Comparison of ENCODE assay signal across 8 cellular contexts in genomic region chr17:55264273-55264639, GRCh38. TPM values are rescaled to one million over a fixed set of nuclear protein-coding genes. Genes with fewer than 3 reads are reported as not detected.
DNase-seq lines count a peak whose midpoint lies in the region; ATAC-seq and TF ChIP-seq lines count a peak whose summit lies in the region.

No MANE protein-coding gene starts in this region.

- no peak for TF ChIP-seq POLR2A in body of pancreas (IDR thresholded peaks at IDR 0.05)

- no peak overlapping the region for H3K27ac Mint-ChIP-seq in CD4-positive, alpha-beta T cell

- peaks cover 65% of the 10 kb centered on the region for H3K27me3 Mint-ChIP-seq in CD4-positive, alpha-beta T cell

- POLR2A ChIA-PET in CD4-positive, alpha-beta T cell (lab: Charles Lee) = interaction anchor here (1.2 to 5.1 kb wide), 3 partner anchors 16 to 27 kb away, joined by 3 to 57 read pairs (median 4); no protein-coding TSS in a partner anchor

- peaks cover 52% of the 10 kb centered on the region for H3K27me3 ChIP-seq in CD4-positive, alpha-beta T cell (ENCODE audit: control insufficient read depth, insufficient read depth, low read length)
- H3K27me3 ChIP-seq in body of pancreas (no peaks in the 10 kb centered on the region), muscle layer of duodenum (ENCODE audit: low read depth, low read length) (peaks cover 10% of the 10 kb centered on the region)

- H3K4me1 Mint-ChIP-seq in CD4-positive, alpha-beta T cell (ENCODE audit: low read depth) = peaks cover 24% of the 10 kb centered on the region

- no peak overlapping the region for H3K27ac ChIP-seq in CD4-positive, alpha-beta T cell (ENCODE audit: low read depth, low read length)
- H3K27ac ChIP-seq in body of pancreas (peak overlapping the region in 1 of 4 donors; percentile 10), muscle layer of duodenum (ENCODE audit: low read length) (no peak overlapping the region)

- intact Hi-C loops in CD4-positive, alpha-beta T cell (cut with DNase I, micrococcal nuclease) = loop anchor here (1.0 to 10.0 kb wide), 4 partner anchors 25 to 299 kb away; partner anchors contain the start of genes COX11 (in 1 of the 2) and STXBP4 (in 1 of the 2)
- intact Hi-C loops in body of pancreas (cut with DNase I) = no loop called here

- no peaks in the 10 kb centered on the region for H3K9me3 ChIP-seq in CD4-positive, alpha-beta T cell (ENCODE audit: control insufficient read depth, low read length)
- H3K9me3 ChIP-seq in body of pancreas (no peaks in the 10 kb centered on the region), muscle layer of duodenum (ENCODE audit: control insufficient read depth in 1 of 2, low read length in 2 of 2) (no peaks in the 10 kb centered on the region)

- peak; percentile 7 for ATAC-seq in CD4-positive, alpha-beta T cell (ENCODE audit: poor library complexity)
- ATAC-seq in HG03439 (IDR thresholded peaks at IDR 0.05; ENCODE audit: unreplicated experiment) = peak; percentile 4
- ATAC-seq in body of pancreas = peak; percentile 16
- ATAC-seq in HG02763 (IDR thresholded peaks at IDR 0.05; ENCODE audit: unreplicated experiment) = no peak
- no peak for ATAC-seq in GM21576 (IDR thresholded peaks at IDR 0.05; ENCODE audit: unreplicated experiment)

- CTCF ChIA-PET in CD4-positive, alpha-beta T cell (lab: Charles Lee) = interaction anchor here (0.6 to 1.2 kb wide), 5 partner anchors 11 to 101 kb away, joined by 3 to 5 read pairs (median 4); no protein-coding TSS in a partner anchor

- H3K36me3 ChIP-seq in body of pancreas (replicated peaks in 1 of 2; ENCODE audit: insufficient read depth in 1 of 2, low read depth in 2 of 2) (no peaks in the 10 kb centered on the region), muscle layer of duodenum (ENCODE audit: control insufficient read depth in 1 of 2, insufficient read depth in 2 of 2, low read length in 2 of 2) (no peaks in the 10 kb centered on the region)

- H3K9me3 Mint-ChIP-seq in CD4-positive, alpha-beta T cell = no peaks in the 10 kb centered on the region

- no peak for TF ChIP-seq CTCF in CD4-positive, alpha-beta T cell (IDR thresholded peaks at IDR 0.05)
- no peak for TF ChIP-seq CTCF in body of pancreas (IDR thresholded peaks at IDR 0.05)
- no peak for TF ChIP-seq CTCF in foreskin fibroblast (IDR thresholded peaks at IDR 0.05; ENCODE audit: low read depth, low read length)

- no peak overlapping the region for H3K4me3 ChIP-seq in body of pancreas
- H3K4me3 ChIP-seq in muscle layer of duodenum (ENCODE audit: low read depth in 1 of 2, low read length in 2 of 2) = peak overlapping the region; percentile 57 to 74
- no peak overlapping the region for H3K4me3 ChIP-seq in foreskin fibroblast (ENCODE audit: low read depth in 1 of 2, low read length in 2 of 2)

- peak overlapping the region; percentile 86 for H3K4me3 Mint-ChIP-seq in CD4-positive, alpha-beta T cell

- WGBS in body of pancreas, 2 donors = 4 to 7% methylated on average over 14 of the region's 14 CpGs

- H3K4me1 ChIP-seq in body of pancreas (peaks cover 25% of the 10 kb centered on the region), muscle layer of duodenum (ENCODE audit: control insufficient read depth in 1 of 2, insufficient read depth in 2 of 2, low read length in 2 of 2) (peaks cover 0 to 30% of the 10 kb centered on the region in 2 donors)

- H3K36me3 Mint-ChIP-seq in CD4-positive, alpha-beta T cell (ENCODE audit: low read depth) = no peaks in the 10 kb centered on the region

- peak in 1 of 10 experiments; percentile 1 for DNase-seq in CD4-positive, alpha-beta T cell
- DNase-seq in body of pancreas (no peak), foreskin fibroblast (no peak)
- no peak for DNase-seq in stimulated activated naive CD4-positive, alpha-beta T cell treated with Interleukin-2 at 50 U/mL for 16 hours (lab: John Stamatoyannopoulos, UW)

RNA-seq across cellular contexts. Expression of gene HLF, which starts 0.5 kb away (rescaled TPM):
- 1 to 10 TPM; 4.3 to 4.9 TPM for total RNA-seq in CD4-positive, alpha-beta T cell
- 1 to 10 TPM; 4.2 to 4.9 TPM for total RNA-seq in body of pancreas

Comparison
In these comparisons a context has a peak if more than half of its experiments do, and no peak if none do; other contexts are left out.
1. ATAC-seq: peak in CD4-positive, alpha-beta T cell (single experiment), HG03439 (single experiment) and body of pancreas (single experiment); none in HG02763 (single experiment) and GM21576 (single experiment).
2. H3K4me3 ChIP-seq: peak in muscle layer of duodenum (2 of 2); none in body of pancreas (0 of 2) and foreskin fibroblast (0 of 2).